ENCODE assay signal across 25 cellular contexts in the genomic region with DNA sequence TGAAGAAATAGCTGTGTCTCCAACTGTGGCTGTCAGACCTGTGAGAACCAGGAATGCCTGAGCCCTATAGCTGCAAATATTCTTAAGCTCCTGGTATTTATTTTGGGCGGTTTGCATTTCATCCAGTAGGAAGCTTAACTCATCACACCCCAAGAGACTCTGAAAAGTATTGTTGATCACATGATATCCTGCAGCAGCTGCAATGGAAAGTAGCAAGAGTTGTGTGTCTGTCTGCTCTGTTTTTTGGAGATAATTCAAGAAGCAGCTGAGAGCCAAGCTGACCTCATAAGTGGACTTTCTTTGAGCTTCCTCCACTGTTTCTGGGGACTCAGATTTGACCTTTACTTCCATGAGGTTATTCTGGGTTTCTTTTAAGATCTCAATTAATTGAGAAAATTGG. TPM values are rescaled to one million over a fixed set of nuclear protein-coding genes. Genes with fewer than 3 reads are reported as not detected.
DNase-seq lines count a peak whose midpoint lies in the region; ATAC-seq and TF ChIP-seq lines count a peak whose summit lies in the region.
"Had no signal": no experiment of that assay in that cellular context is flagged by ENCODE, and none has a peak within 500 bp of the region (broad histone marks: within the 10 kb centered on the region; RNA-seq: fewer than 3 reads in every experiment).

No MANE protein-coding gene starts in this region.

- ATAC-seq in central memory CD8-positive, alpha-beta T cell (replicated peaks; ENCODE audit: extremely low read depth, poor library complexity, severe bottlenecking): no peak
- no peak for ATAC-seq in stimulated activated effector memory CD8-positive, alpha-beta T cell treated with anti-CD3 and anti-CD28 coated beads, Interleukin-12 subunit alpha, Interleukin-12 subunit beta, amount 100 ng/mL, for 72 hours
- ATAC-seq: activated naive CD4-positive, alpha-beta T cell treated with anti-CD3 and anti-CD28 coated beads, Interleukin-2, amount 50 U/mL, for 72 hours; GM23338; right lobe of liver had no signal

- peak overlapping the region; percentile 47 for H3K27ac Mint-ChIP-seq in activated naive CD4-positive, alpha-beta T cell treated with anti-CD3 and anti-CD28 coated beads, Interleukin-2, amount 50 U/mL, for 24 hours
- H3K27ac Mint-ChIP-seq in activated naive CD4-positive, alpha-beta T cell treated with anti-CD3 and anti-CD28 coated beads, Interleukin-2, amount 10 ng/mL, durations not matched to agents 7 days and 5 days: no peak overlapping the region
- H3K27ac Mint-ChIP-seq in central memory CD8-positive, alpha-beta T cell (ENCODE audit: low read depth): peak overlapping the region; percentile 25
- peak overlapping the region; percentile 56 for H3K27ac Mint-ChIP-seq in stimulated activated effector memory CD8-positive, alpha-beta T cell treated with anti-CD3 and anti-CD28 coated beads, Interleukin-12 subunit alpha, Interleukin-12 subunit beta, amount 100 ng/mL, for 72 hours
- H3K27ac Mint-ChIP-seq: activated naive CD4-positive, alpha-beta T cell treated with anti-CD3 and anti-CD28 coated beads, Interleukin-2, amount 50 U/mL, for 72 hours; dendritic cell treated with granulocyte-macrophage colony-stimulating factor and Interleukin-4, amounts not matched to agents 40 ng/mL and 50 ng/mL, for 4 days; GM23338 had no signal

- H3K27me3 ChIP-seq in left ventricle myocardium inferior (ENCODE audit: low read depth) (no peaks in the 10 kb centered on the region), MG63 (no peaks in the 10 kb centered on the region)
- H3K27me3 ChIP-seq: right lobe of liver, uterus had no signal

- no peak for DNase-seq in activated naive CD4-positive, alpha-beta T cell treated with anti-CD3 and anti-CD28 coated beads, Interleukin-2, amount 10 ng/mL, durations not matched to agents 7 days and 5 days
- DNase-seq in central memory CD8-positive, alpha-beta T cell (ENCODE audit: low spot score in 2 of 2): no peak
- DNase-seq in left ventricle myocardium inferior (no peak), MG63 (no peak), SW 1271 (lab: John Stamatoyannopoulos, UW) (no peak), NCI-H69 (lab: John Stamatoyannopoulos, UW) (no peak)
- no peak for DNase-seq in stimulated activated effector memory CD8-positive, alpha-beta T cell treated with anti-CD3 and anti-CD28 coated beads, Interleukin-12 subunit alpha, Interleukin-12 subunit beta, amount 100 ng/mL, for 72 hours (ENCODE audit: low spot score in 2 of 2)
- DNase-seq: activated CD4-positive, alpha-beta T cell treated with anti-CD3 and anti-CD28 coated beads, Interleukin-2, amount 50 U/mL, for 1 hour; aorta; caudate nucleus; NCI-H146; PC-9; right lobe of liver; SHP77; stimulated activated CD4-positive, alpha-beta T cell treated with anti-CD3 and anti-CD28 coated beads, Interleukin-15, amount 100 ng/mL, for 24 hours; stimulated activated naive CD4-positive, alpha-beta T cell treated with Interleukin-2 at 50 U/mL for 16 hours; T1000; uterus had no signal

- H3K4me1 ChIP-seq in left ventricle myocardium inferior: peaks cover 17% of the 10 kb centered on the region
- H3K4me1 ChIP-seq: right lobe of liver, uterus had no signal

- H3K4me3 ChIP-seq in left ventricle myocardium inferior (no peak overlapping the region), MG63 (no peak overlapping the region)
- H3K4me3 ChIP-seq: GM23338, lung, PC-9, right lobe of liver, thoracic aorta, uterus had no signal

- CTCF ChIA-PET in activated naive CD4-positive, alpha-beta T cell treated with anti-CD3 and anti-CD28 coated beads, Interleukin-2, amount 10 ng/mL, durations not matched to agents 7 days and 5 days (lab: Charles Lee): no interaction called here

- H3K36me3 ChIP-seq in left ventricle myocardium inferior (peaks cover 6% of the 10 kb centered on the region), MG63 (no peaks in the 10 kb centered on the region)
- H3K36me3 ChIP-seq: right lobe of liver, thoracic aorta, uterus had no signal

- H3K27me3 Mint-ChIP-seq in activated naive CD4-positive, alpha-beta T cell treated with anti-CD3 and anti-CD28 coated beads, Interleukin-2, amount 50 U/mL, for 24 hours: no peaks in the 10 kb centered on the region
- H3K27me3 Mint-ChIP-seq in activated naive CD4-positive, alpha-beta T cell treated with anti-CD3 and anti-CD28 coated beads, Interleukin-2, amount 10 ng/mL, durations not matched to agents 7 days and 5 days: no peaks in the 10 kb centered on the region
- no peaks in the 10 kb centered on the region for H3K27me3 Mint-ChIP-seq in central memory CD8-positive, alpha-beta T cell
- H3K27me3 Mint-ChIP-seq: dendritic cell treated with granulocyte-macrophage colony-stimulating factor and Interleukin-4, amounts not matched to agents 40 ng/mL and 50 ng/mL, for 4 days had no signal

- peak overlapping the region; percentile 7 for H3K4me3 Mint-ChIP-seq in activated naive CD4-positive, alpha-beta T cell treated with anti-CD3 and anti-CD28 coated beads, Interleukin-2, amount 50 U/mL, for 24 hours
- no peak overlapping the region for H3K4me3 Mint-ChIP-seq in activated naive CD4-positive, alpha-beta T cell treated with anti-CD3 and anti-CD28 coated beads, Interleukin-2, amount 10 ng/mL, durations not matched to agents 7 days and 5 days
- no peak overlapping the region for H3K4me3 Mint-ChIP-seq in central memory CD8-positive, alpha-beta T cell
- H3K4me3 Mint-ChIP-seq in stimulated activated effector memory CD8-positive, alpha-beta T cell treated with anti-CD3 and anti-CD28 coated beads, Interleukin-12 subunit alpha, Interleukin-12 subunit beta, amount 100 ng/mL, for 72 hours: no peak overlapping the region
- H3K4me3 Mint-ChIP-seq: dendritic cell treated with granulocyte-macrophage colony-stimulating factor and Interleukin-4, amounts not matched to agents 40 ng/mL and 50 ng/mL, for 4 days; GM23338 had no signal

- peaks cover 41% of the 10 kb centered on the region for H3K36me3 Mint-ChIP-seq in activated naive CD4-positive, alpha-beta T cell treated with anti-CD3 and anti-CD28 coated beads, Interleukin-2, amount 50 U/mL, for 24 hours
- H3K36me3 Mint-ChIP-seq in activated naive CD4-positive, alpha-beta T cell treated with anti-CD3 and anti-CD28 coated beads, Interleukin-2, amount 10 ng/mL, durations not matched to agents 7 days and 5 days: peaks cover 95% of the 10 kb centered on the region
- H3K36me3 Mint-ChIP-seq in central memory CD8-positive, alpha-beta T cell (ENCODE audit: insufficient read depth): peaks cover 38% of the 10 kb centered on the region
- H3K36me3 Mint-ChIP-seq in stimulated activated effector memory CD8-positive, alpha-beta T cell treated with anti-CD3 and anti-CD28 coated beads, Interleukin-12 subunit alpha, Interleukin-12 subunit beta, amount 100 ng/mL, for 72 hours: peaks cover 62% of the 10 kb centered on the region

- intact Hi-C loops in left ventricle myocardium inferior (cut with micrococcal nuclease): no loop called here

- peaks cover 75% of the 10 kb centered on the region for H3K4me1 Mint-ChIP-seq in activated naive CD4-positive, alpha-beta T cell treated with anti-CD3 and anti-CD28 coated beads, Interleukin-2, amount 50 U/mL, for 24 hours
- H3K4me1 Mint-ChIP-seq in activated naive CD4-positive, alpha-beta T cell treated with anti-CD3 and anti-CD28 coated beads, Interleukin-2, amount 10 ng/mL, durations not matched to agents 7 days and 5 days: peaks cover 51% of the 10 kb centered on the region
- peaks cover 68% of the 10 kb centered on the region for H3K4me1 Mint-ChIP-seq in central memory CD8-positive, alpha-beta T cell
- peaks cover 54% of the 10 kb centered on the region for H3K4me1 Mint-ChIP-seq in stimulated activated effector memory CD8-positive, alpha-beta T cell treated with anti-CD3 and anti-CD28 coated beads, Interleukin-12 subunit alpha, Interleukin-12 subunit beta, amount 100 ng/mL, for 72 hours
- H3K4me1 Mint-ChIP-seq: GM23338 had no signal

- peaks cover 29% of the 10 kb centered on the region for H3K9me3 Mint-ChIP-seq in activated naive CD4-positive, alpha-beta T cell treated with anti-CD3 and anti-CD28 coated beads, Interleukin-2, amount 50 U/mL, for 24 hours
- peaks cover 33% of the 10 kb centered on the region for H3K9me3 Mint-ChIP-seq in activated naive CD4-positive, alpha-beta T cell treated with anti-CD3 and anti-CD28 coated beads, Interleukin-2, amount 10 ng/mL, durations not matched to agents 7 days and 5 days
- no peaks in the 10 kb centered on the region for H3K9me3 Mint-ChIP-seq in central memory CD8-positive, alpha-beta T cell
- peaks cover 9% of the 10 kb centered on the region for H3K9me3 Mint-ChIP-seq in stimulated activated effector memory CD8-positive, alpha-beta T cell treated with anti-CD3 and anti-CD28 coated beads, Interleukin-12 subunit alpha, Interleukin-12 subunit beta, amount 100 ng/mL, for 72 hours
- H3K9me3 Mint-ChIP-seq: dendritic cell treated with granulocyte-macrophage colony-stimulating factor and Interleukin-4, amounts not matched to agents 40 ng/mL and 50 ng/mL, for 4 days had no signal

- peak overlapping the region; percentile 10 for H3K27ac ChIP-seq in left ventricle myocardium inferior (replicated peaks)
- H3K27ac ChIP-seq: HL-60, PC-9, right lobe of liver, thoracic aorta, uterus had no signal

- no peak for TF ChIP-seq CTCF in left ventricle myocardium inferior (IDR thresholded peaks at IDR 0.05; ENCODE audit: borderline replicate concordance)

- H3K9me3 ChIP-seq in left ventricle myocardium inferior (replicated peaks): no peaks in the 10 kb centered on the region
- H3K9me3 ChIP-seq in MG63: peaks cover 2% of the 10 kb centered on the region; the same call in 1 of the 2 replicates
- H3K9me3 ChIP-seq: right lobe of liver, thoracic aorta, uterus had no signal

RNA-seq across cellular contexts. Expression of a gene that starts 36.4 kb away (rescaled TPM):
- total RNA-seq in left ventricle myocardium inferior: 40.2 TPM
- total RNA-seq in MG63 (2014; rRNA removed; shearing (Covaris generic); ENCODE audit: low replicate concordance): 77.2 and 1,705 TPM in 2 replicates

RNA-seq across cellular contexts. Expression of a gene that starts 52.2 kb away (rescaled TPM):
- total RNA-seq in left ventricle myocardium inferior: not detected
- total RNA-seq in MG63 (2014; rRNA removed; shearing (Covaris generic); ENCODE audit: low replicate concordance): 0.33 TPM in 1 of 2 replicates, not detected in the other
- total RNA-seq: activated naive CD4-positive, alpha-beta T cell treated with anti-CD3 and anti-CD28 coated beads, Interleukin-2, amount 50 U/mL, for 72 hours had no signal
